In genomic region chr6:139533573-139534471, GRCh38 we compare ENCODE assay signal across 8 cellular contexts.
DNase-seq lines count a peak whose midpoint lies in the region; ATAC-seq, FAIRE-seq and TF ChIP-seq lines count a peak whose summit lies in the region.

No MANE protein-coding gene starts in this region.

- H3K4me3 ChIP-seq in parathyroid adenoma (ENCODE audit: low read depth, low read length) (peak overlapping the region; percentile 19), OCI-LY7 (ENCODE audit: low read depth, low read length, poor library complexity, severe bottlenecking) (no peak overlapping the region)

- H3K9me2 ChIP-seq in OCI-LY7 (ENCODE audit: insufficient read depth, low read length) = no peaks in the 10 kb centered on the region

- CTCF ChIA-PET in OCI-LY7 (lab: Charles Lee; ENCODE audit: unreplicated experiment) = no interaction called here

- H2AFZ ChIP-seq in parathyroid adenoma = peak overlapping the region; percentile 69
- H2AFZ ChIP-seq in OCI-LY7 (ENCODE audit: low read length) = no peak overlapping the region

- no TSS peak for BruUV-seq in OCI-LY7 (replicated peaks; lab: Mats Ljungman, UMichigan)

- intact Hi-C loops in OCI-LY7 (cut with micrococcal nuclease; ENCODE audit: unreplicated experiment) = no loop called here

- H3K27ac ChIP-seq in epithelial cell of prostate (peak overlapping the region; percentile 18), parathyroid adenoma (peak overlapping the region; percentile 93), OCI-LY7 (ENCODE audit: low read depth, low read length, poor library complexity, severe bottlenecking) (no peak overlapping the region)

- H3K9ac ChIP-seq in parathyroid adenoma = no peak overlapping the region

- TF ChIP-seq CTCF in parathyroid adenoma (IDR thresholded peaks at IDR 0.05) (no peak), OCI-LY7 (conservative IDR thresholded peaks at IDR 0.05; ENCODE audit: low read length) (no peak)

- H3K9me3 ChIP-seq in parathyroid adenoma (ENCODE audit: control insufficient read depth, low read length) = no peaks in the 10 kb centered on the region
- no peaks in the 10 kb centered on the region for H3K9me3 ChIP-seq in OCI-LY7 (ENCODE audit: low read length)

- no peaks in the 10 kb centered on the region for H3K27me3 ChIP-seq in parathyroid adenoma (ENCODE audit: control insufficient read depth, insufficient read depth, low read length)

- H3K4me2 ChIP-seq in parathyroid adenoma (ENCODE audit: low read length) = peak overlapping the region; percentile 77
- H3K4me2 ChIP-seq in OCI-LY7 (ENCODE audit: low read length) = no peak overlapping the region

- FAIRE-seq in RCC 7860 (lab: Jason Lieb, UNC) = no peak

- H3K79me2 ChIP-seq in parathyroid adenoma (no peaks in the 10 kb centered on the region), OCI-LY7 (ENCODE audit: insufficient read depth, low read depth, low read length) (no peaks in the 10 kb centered on the region)

- POLR2A ChIA-PET in OCI-LY7 (lab: Charles Lee) = no interaction called here

- H3K36me3 ChIP-seq in parathyroid adenoma (ENCODE audit: control insufficient read depth, insufficient read depth, low read length) = no peaks in the 10 kb centered on the region
- H3K36me3 ChIP-seq in OCI-LY7 (ENCODE audit: insufficient read depth, low read length) = no peaks in the 10 kb centered on the region

- peak; percentile 8 for ATAC-seq in GM18868 (IDR thresholded peaks at IDR 0.05; ENCODE audit: unreplicated experiment)

- H3K4me1 ChIP-seq in parathyroid adenoma = peaks cover 55% of the 10 kb centered on the region
- H3K4me1 ChIP-seq in OCI-LY7 (ENCODE audit: insufficient read depth, low read length, poor library complexity, severe bottlenecking) = no peaks in the 10 kb centered on the region

- DNase-seq in RCC 7860 (ENCODE audit: low spot score) (peak; percentile 50), epithelial cell of prostate (ENCODE audit: low read depth, low spot score) (no peak), NCI-H2196 treated with DMSO at 0.1 percent for 48 hours (lab: John Stamatoyannopoulos, UW; ENCODE audit: unreplicated experiment) (no peak), OCI-LY7 (ENCODE audit: low spot score) (no peak)
- no peak for DNase-seq in effector CD8-positive, alpha-beta T cell (lab: John Stamatoyannopoulos, UW)
- DNase-seq in stimulated activated CD4-positive, alpha-beta T cell treated with anti-CD3 and anti-CD28 coated beads, Interleukin-2, amount 100 ng/mL, for 48 hours = no peak

- no peaks in the 10 kb centered on the region for H4K20me1 ChIP-seq in OCI-LY7 (ENCODE audit: insufficient read depth, low read length)
